Comparison of ENCODE assay signal across 14 cellular contexts in genomic region chr3:149618151-149619123, GRCh38. TPM values are rescaled to one million over a fixed set of nuclear protein-coding genes. Genes with fewer than 3 reads are reported as not detected.
DNase-seq lines count a peak whose midpoint lies in the region; ATAC-seq and TF ChIP-seq lines count a peak whose summit lies in the region.
"Had no signal": no experiment of that assay in that cellular context is flagged by ENCODE, and none has a peak within 500 bp of the region (broad histone marks: within the 10 kb centered on the region; RNA-seq: fewer than 3 reads in every experiment).

No MANE protein-coding gene starts in this region.

- no peak for TF ChIP-seq POLR2A in stomach (IDR thresholded peaks at IDR 0.05)

- DNase-seq in NCI-H446 treated with DMSO at 0.1 percent for 48 hours (lab: John Stamatoyannopoulos, UW) (peak; percentile 99), cerebellum (ENCODE audit: low spot score) (peak; percentile 61), iPS-NIHi7 (ENCODE audit: extremely low spot score) (peak; percentile 31), stomach (no peak), RPMI8226 (no peak), left colon (no peak)
- no peak for DNase-seq in activated CD4-positive, alpha-beta T cell treated with anti-CD3 and anti-CD28 coated beads for 48 hours
- DNase-seq: activated CD8-positive, alpha-beta T cell treated with anti-CD3 and anti-CD28 coated beads, Interleukin-2, amount 10 ng/mL, durations not matched to agents 7 days and 5 days; activated naive CD8-positive, alpha-beta T cell treated with anti-CD3 and anti-CD28 coated beads, Interleukin-2, amount 50 U/mL, for 24 hours; DMS53; KG1; stimulated activated naive CD4-positive, alpha-beta T cell; T-cell had no signal

- TF ChIP-seq EP300 in stomach (IDR thresholded peaks at IDR 0.05), result no peak

- no peak overlapping the region for H3K4me3 ChIP-seq in stomach

- H3K9me3 ChIP-seq in stomach, result no peaks in the 10 kb centered on the region

- WGBS in stomach, 5 donors, result 63 to 72% (median 65%) methylated on average over 15 of the region's 15 CpGs

- TF ChIP-seq CTCF in stomach (IDR thresholded peaks at IDR 0.05), result no peak

- H3K36me3 ChIP-seq in stomach, result no peaks in the 10 kb centered on the region

- peaks cover 10 to 67% (median 32%) of the 10 kb centered on the region in 4 donors for H3K4me1 ChIP-seq in stomach

- no peaks in the 10 kb centered on the region for H3K27me3 ChIP-seq in stomach

- ATAC-seq in left colon (no peak), GM19035 (IDR thresholded peaks at IDR 0.05; ENCODE audit: unreplicated experiment) (no peak)
- ATAC-seq: activated CD8-positive, alpha-beta T cell treated with anti-CD3 and anti-CD28 coated beads, Interleukin-2, amount 10 ng/mL, durations not matched to agents 7 days and 5 days; activated naive CD8-positive, alpha-beta T cell treated with anti-CD3 and anti-CD28 coated beads, Interleukin-2, amount 50 U/mL, for 24 hours; T-cell had no signal

- intact Hi-C loops in stomach (cut with DNase I; ENCODE audit: low total_unique reads), result no loop called here
- intact Hi-C loops in left colon (cut with DNase I, micrococcal nuclease), result no loop called here

- peak overlapping the region in 3 of 5 donors; percentile 3 to 61 (median 36) for H3K27ac ChIP-seq in stomach

RNA-seq across cellular contexts. Expression of gene WWTR1, which starts 39.4 kb away (rescaled TPM):
- total RNA-seq in cerebellum, result 11.8 TPM
- 100 to 1,000 TPM in 2 of 5 donors, 10 to 100 TPM in 3; 15.4 to 116 (median 89.4) TPM for total RNA-seq in stomach
- polyA plus RNA-seq in stomach, result 10 to 100 TPM; 19.8 to 61.6 (median 51.1) TPM
- 10 to 100 TPM in 1 of 2 donors, 1 to 10 TPM in 1; 8.4 to 27.2 TPM for total RNA-seq in left colon

Comparison
In these comparisons a context has a peak if more than half of its experiments do, and no peak if none do; other contexts are left out.
1. DNase-seq: peak in NCI-H446 treated with DMSO at 0.1 percent for 48 hours (single experiment), cerebellum (single experiment) and iPS-NIHi7 (single experiment); none in stomach (single experiment), RPMI8226 (single experiment), left colon (0 of 2) and activated CD4-positive, alpha-beta T cell treated with anti-CD3 and anti-CD28 coated beads for 48 hours (single experiment).